ENCODE assay signal across 8 cellular contexts in genomic region chr2:86195055-86195807, GRCh38. TPM values are rescaled to one million over a fixed set of nuclear protein-coding genes. Genes with fewer than 3 reads are reported as not detected.
DNase-seq lines count a peak whose midpoint lies in the region; ATAC-seq and TF ChIP-seq lines count a peak whose summit lies in the region.

Gene IMMT, minus strand, starts transcription at chr2:86195462. Its CDS starts 80 bp downstream, at chr2:86195382.

- H3K9ac ChIP-seq in OCI-LY3 (ENCODE audit: low read length): peak within 1 kb of the TSS; percentile 96

- intact Hi-C loops in mucosa of descending colon (cut with DNase I, micrococcal nuclease): no loop called here

- peaks cover 10% of the 10 kb centered on the region for H3K4me1 ChIP-seq in OCI-LY3 (ENCODE audit: low read length)
- peaks cover 16% of the 10 kb centered on the region for H3K4me1 ChIP-seq in mucosa of descending colon (ENCODE audit: low read depth)

- peaks cover 21% of the 10 kb centered on the region for H4K20me1 ChIP-seq in OCI-LY3 (ENCODE audit: insufficient read depth, low read length)

- peak within 1 kb of the TSS; percentile 34; the same call in 1 of the 2 replicates for H2AFZ ChIP-seq in OCI-LY3 (ENCODE audit: low read depth, low read length)

- peak; percentile 96 for DNase-seq in D341Med (ENCODE audit: low spot score)
- DNase-seq in HuH-7 (ENCODE audit: low spot score): peak; percentile 93
- peak; percentile 96 for DNase-seq in activated T-cell treated with anti-CD3 and anti-CD28 coated beads for 24 hours (ENCODE audit: low read depth)
- DNase-seq in epithelial cell of esophagus (ENCODE audit: low read depth): peak; percentile 98
- DNase-seq in mucosa of descending colon: peak; percentile 94 to 98 (median 97)
- DNase-seq in stimulated activated CD8-positive, alpha-beta memory T cell treated with anti-CD3 and anti-CD28 coated beads, Interleukin-4, amount 100 ng/mL, for 24 hours (ENCODE audit: low read depth): peak; percentile 88

- H3K27me3 ChIP-seq in OCI-LY3 (ENCODE audit: low read depth, low read length): no peaks in the 10 kb centered on the region

- H3K4me2 ChIP-seq in OCI-LY3 (ENCODE audit: low read length): peak within 1 kb of the TSS; percentile 88

- H3K79me2 ChIP-seq in OCI-LY3 (ENCODE audit: low read length): peaks cover 65% of the 10 kb centered on the region

- H3K4me3 ChIP-seq in OCI-LY3 (ENCODE audit: low read length): peak within 1 kb of the TSS; percentile 87
- H3K4me3 ChIP-seq in epithelial cell of esophagus (ENCODE audit: low read length): peak within 1 kb of the TSS; percentile 88
- peak within 1 kb of the TSS; percentile 54 for H3K4me3 ChIP-seq in mucosa of descending colon

- peak; percentile 81 for ATAC-seq in GM21515 (IDR thresholded peaks at IDR 0.05; ENCODE audit: unreplicated experiment)
- peak; percentile 92 for ATAC-seq in mucosa of descending colon

- H3K36me3 ChIP-seq in OCI-LY3 (replicated peaks; ENCODE audit: low read depth, low read length) (peaks cover under 1% of the 10 kb centered on the region), mucosa of descending colon (ENCODE audit: low read depth) (no peaks in the 10 kb centered on the region)

- H3K9me3 ChIP-seq in OCI-LY3 (ENCODE audit: insufficient read depth, low read length): no peaks in the 10 kb centered on the region
- H3K9me3 ChIP-seq in mucosa of descending colon: no peaks in the 10 kb centered on the region

- TF ChIP-seq CTCF in OCI-LY3 (IDR thresholded peaks at IDR 0.05; ENCODE audit: low read depth, low read length): no peak
- no peak for TF ChIP-seq CTCF in epithelial cell of esophagus (IDR thresholded peaks at IDR 0.05; ENCODE audit: insufficient read depth, low read depth, low read length, missing control alignments)
- no peak for TF ChIP-seq CTCF in mucosa of descending colon (IDR thresholded peaks at IDR 0.05)

- H3K27ac ChIP-seq in OCI-LY3 (ENCODE audit: low read length): peak within 1 kb of the TSS; percentile 89

RNA-seq across cellular contexts. Expression of gene IMMT, which starts in this region (rescaled TPM):
- total RNA-seq in mucosa of descending colon: 100 to 1,000 TPM; 106 to 121 (median 107) TPM

Comparison
In these comparisons a context has a peak if more than half of its experiments do, and no peak if none do; other contexts are left out.
1. Peak in every context shown above with its lines: DNase-seq, ATAC-seq, H3K4me3 ChIP-seq and H3K27ac ChIP-seq.